In genomic region chr6:143449731-143450452, GRCh38 we compare ENCODE assay signal across 8 cellular contexts. TPM values are rescaled to one million over a fixed set of nuclear protein-coding genes. Genes with fewer than 3 reads are reported as not detected.
DNase-seq lines count a peak whose midpoint lies in the region; ATAC-seq, FAIRE-seq and TF ChIP-seq lines count a peak whose summit lies in the region.

No MANE protein-coding gene starts in this region.

- TF ChIP-seq EP300 in SK-N-SH (IDR thresholded peaks at IDR 0.05; ENCODE audit: borderline replicate concordance in 1 of 2, low read depth in 1 of 2, low read length in 1 of 2) = no peak

- H4K20me1 ChIP-seq in SK-N-SH (ENCODE audit: insufficient read depth) = no peaks in the 10 kb centered on the region

- H3K27ac ChIP-seq in SK-N-SH (ENCODE audit: low read depth in 2 of 2, low read length in 1 of 2) (peak overlapping the region; percentile 65 to 83), brain microvascular endothelial cell (peak overlapping the region; percentile 49)

- H3K4me3 ChIP-seq in SK-N-SH (ENCODE audit: low read depth in 2 of 2, low read length in 1 of 2) = peak overlapping the region; percentile 88 to 97
- H3K4me3 ChIP-seq in brain microvascular endothelial cell (ENCODE audit: low read depth, low read length) = peak overlapping the region; percentile 92

- peak overlapping the region; percentile 88 for H3K9ac ChIP-seq in SK-N-SH

- TF ChIP-seq RAD21 in SK-N-SH (IDR thresholded peaks at IDR 0.05; ENCODE audit: low read length) = no peak

- no peaks in the 10 kb centered on the region for H3F3A ChIP-seq in SK-N-SH (replicated peaks; ENCODE audit: insufficient read depth)

- peak overlapping the region; percentile 84 for H3K4me2 ChIP-seq in SK-N-SH

- POLR2A ChIA-PET in SK-N-SH (lab: Yijun Ruan, JAX) = interaction anchor here (0.8 to 1.1 kb wide), 3 partner anchors 24 to 61 kb away, joined by 3 to 5 read pairs (median 3); partner anchors contain the start of gene FUCA2

- peak; percentile 39 for FAIRE-seq in GM18507 (lab: Jason Lieb, UNC)

- DNase-seq in AG20443 (ENCODE audit: low spot score) = peak; percentile 14
- no peak for DNase-seq in GM18507 (ENCODE audit: extremely low spot score, insufficient read length, low read depth)
- DNase-seq in SK-N-SH = peak; percentile 15
- peak; percentile 45 for DNase-seq in brain microvascular endothelial cell
- peak; percentile 37 for DNase-seq in iris pigment epithelial cell (ENCODE audit: low read depth)
- peak; percentile 18 for DNase-seq in stimulated activated CD4-positive, alpha-beta T cell treated with anti-CD3 and anti-CD28 coated beads, Interleukin-4, amount 100 ng/mL, for 1 hour

- 4% methylated on average over 18 of the region's 18 CpGs for WGBS in SK-N-SH (ENCODE audit: low lambda C conversion rate)

- H3K36me3 ChIP-seq in SK-N-SH (replicated peaks in 1 of 2; ENCODE audit: control insufficient read depth in 1 of 2, insufficient read depth in 2 of 2, low read length in 1 of 2) = peaks cover 3 to 6% of the 10 kb centered on the region in 2 experiments
- H3K36me3 ChIP-seq in brain microvascular endothelial cell (replicated peaks) = no peaks in the 10 kb centered on the region

- H3K9me2 ChIP-seq in SK-N-SH = no peaks in the 10 kb centered on the region

- H3K4me1 ChIP-seq in SK-N-SH (ENCODE audit: control insufficient read depth in 1 of 2, insufficient read depth in 2 of 2, low read depth in 1 of 2, low read length in 1 of 2) = peaks cover 0 to 7% of the 10 kb centered on the region in 2 experiments; a peak in 2 of 4 replicates

- ATAC-seq in HG03175 (IDR thresholded peaks at IDR 0.05; ENCODE audit: unreplicated experiment) = peak; percentile 16
- ATAC-seq in GM21423 (IDR thresholded peaks at IDR 0.05; ENCODE audit: unreplicated experiment) = no peak

- CTCF ChIA-PET in SK-N-SH (lab: Yijun Ruan, JAX) = interaction anchor here (1.3 to 1.8 kb wide), 4 partner anchors 17 to 975 kb away, joined by 3 to 7 read pairs (median 6); no protein-coding TSS in a partner anchor

- H3K79me2 ChIP-seq in SK-N-SH (ENCODE audit: insufficient read depth) = peaks cover 43% of the 10 kb centered on the region

- TF ChIP-seq CTCF in SK-N-SH (IDR thresholded peaks at IDR 0.05) (no peak), brain microvascular endothelial cell (IDR thresholded peaks at IDR 0.05; ENCODE audit: low read depth, low read length, missing control alignments) (no peak)

- no peaks in the 10 kb centered on the region for H3K27me3 ChIP-seq in SK-N-SH (ENCODE audit: insufficient read depth)
- H3K27me3 ChIP-seq in brain microvascular endothelial cell (replicated peaks) = no peaks in the 10 kb centered on the region

- H3K9me3 ChIP-seq in SK-N-SH = no peaks in the 10 kb centered on the region

- H2AFZ ChIP-seq in SK-N-SH (ENCODE audit: low read depth) = peak overlapping the region; percentile 96

- in situ Hi-C loops in brain microvascular endothelial cell (cut with HindIII; ENCODE audit: low pct_ligation_motif_present, low sequenced_read_pairs) = no loop called here

TF ChIP-seq in SK-N-SH, 30 proteins besides CTCF, POLR2A, EP300 and RAD21:
- TF ChIP-seq USF2 (IDR thresholded peaks at IDR 0.05; ENCODE audit: borderline replicate concordance, low read depth, low read length) (no peak), IRF3 (IDR thresholded peaks at IDR 0.05; ENCODE audit: low read depth, low read length) (no peak), ZBTB33 (IDR thresholded peaks at IDR 0.05; ENCODE audit: borderline replicate concordance, low read depth) (no peak), TAF1 (IDR thresholded peaks at IDR 0.05; ENCODE audit: borderline replicate concordance, low read depth, low read length) (no peak), MAX (IDR thresholded peaks at IDR 0.05; ENCODE audit: low read depth) (0 out of 2 replicates have a peak, but pooled peaks have one; percentile 19), FOXJ3 (CRISPR knock-in tag; IDR thresholded peaks at IDR 0.05) (peak; percentile 21; the same call in 1 of the 2 replicates)

RNA-seq across cellular contexts. Expression of gene ADAT2, which starts 0.6 kb away (rescaled TPM):
- polyA plus RNA-seq in SK-N-SH (2012; rRNA removed) = 5.4 and 9.2 TPM in 2 replicates
- polyA plus RNA-seq in SK-N-SH (2012; cell fraction: cytosol; rRNA removed) = 3.7 and 3.8 TPM in 2 replicates
- 24.9 and 33.5 TPM in 2 replicates for polyA plus RNA-seq in SK-N-SH (2012; cell fraction: nucleus; rRNA removed)

RNA-seq across cellular contexts. Expression of gene PEX3, which starts 0.7 kb away (rescaled TPM):
- 14.1 and 14.5 TPM in 2 replicates for polyA plus RNA-seq in SK-N-SH (2012; rRNA removed)
- polyA plus RNA-seq in SK-N-SH (2012; cell fraction: cytosol; rRNA removed) = 16.3 and 17.8 TPM in 2 replicates
- 11.1 and 16.0 TPM in 2 replicates for polyA plus RNA-seq in SK-N-SH (2012; cell fraction: nucleus; rRNA removed)
